Comparison of ENCODE assay signal across 15 cellular contexts in genomic region chr16:270381-271255, GRCh38. TPM values are rescaled to one million over a fixed set of nuclear protein-coding genes. Genes with fewer than 3 reads are reported as not detected.
DNase-seq lines count a peak whose midpoint lies in the region; ATAC-seq and TF ChIP-seq lines count a peak whose summit lies in the region.
"Had no signal": no experiment of that assay in that cellular context is flagged by ENCODE, and none has a peak within 500 bp of the region (broad histone marks: within the 10 kb centered on the region; RNA-seq: fewer than 3 reads in every experiment).

No MANE protein-coding gene starts in this region.

- H3K4me1 ChIP-seq in osteoblast (ENCODE audit: insufficient read depth, low read length) = no peaks in the 10 kb centered on the region
- H3K4me1 ChIP-seq: Caco-2 had no signal

- no peak overlapping the region for H2AFZ ChIP-seq in osteoblast (ENCODE audit: low read length)

- TF ChIP-seq CTCF in chondrocyte (IDR thresholded peaks at IDR 0.05) = no peak
- no peak for TF ChIP-seq CTCF in osteoblast (IDR thresholded peaks at IDR 0.05; ENCODE audit: extremely low read depth, low read depth, low read length)

- H3K27me3 Mint-ChIP-seq in activated CD8-positive, alpha-beta memory T cell treated with anti-CD3 and anti-CD28 coated beads, Interleukin-2, amount 10 ng/mL, durations not matched to agents 7 days and 5 days = peaks cover 6% of the 10 kb centered on the region
- H3K27me3 Mint-ChIP-seq in chondrocyte (ENCODE audit: low read depth) = no peaks in the 10 kb centered on the region
- no peaks in the 10 kb centered on the region for H3K27me3 Mint-ChIP-seq in T-helper 17 cell

- no peak overlapping the region for H3K4me3 ChIP-seq in osteoblast (ENCODE audit: insufficient read depth, low read length)
- H3K4me3 ChIP-seq: A549 had no signal

- peaks cover 11% of the 10 kb centered on the region for H3K27me3 ChIP-seq in osteoblast (ENCODE audit: insufficient read depth, low read length)

- H3K9me3 Mint-ChIP-seq in activated CD8-positive, alpha-beta memory T cell treated with anti-CD3 and anti-CD28 coated beads, Interleukin-2, amount 10 ng/mL, durations not matched to agents 7 days and 5 days (ENCODE audit: low read depth) = peaks cover 2% of the 10 kb centered on the region
- no peaks in the 10 kb centered on the region for H3K9me3 Mint-ChIP-seq in chondrocyte (ENCODE audit: low read depth)
- H3K9me3 Mint-ChIP-seq: CD4-positive, alpha-beta T cell had no signal

- CTCF ChIA-PET in activated CD8-positive, alpha-beta memory T cell treated with anti-CD3 and anti-CD28 coated beads, Interleukin-2, amount 10 ng/mL, durations not matched to agents 7 days and 5 days (lab: Charles Lee) = no interaction called here

- no peak overlapping the region for H3K4me2 ChIP-seq in osteoblast (ENCODE audit: insufficient read depth, low read length)
- H3K4me2 ChIP-seq: A549 had no signal

- no peak overlapping the region for H3K27ac ChIP-seq in osteoblast (ENCODE audit: low read depth, low read length)
- H3K27ac ChIP-seq: 22Rv1, A549, C4-2B had no signal

- DNase-seq in activated CD8-positive, alpha-beta memory T cell treated with anti-CD3 and anti-CD28 coated beads, Interleukin-2, amount 10 ng/mL, durations not matched to agents 7 days and 5 days = peak; percentile 38
- no peak for DNase-seq in activated CD8-positive, alpha-beta memory T cell treated with anti-CD3 and anti-CD28 coated beads, Interleukin-2, amount 50 U/mL, for 48 hours
- DNase-seq in chondrocyte (ENCODE audit: low spot score) (peak; percentile 87), osteoblast (ENCODE audit: insufficient read length, low spot score, missing footprints) (peak; percentile 73), GDM1 (lab: John Stamatoyannopoulos, UW) (no peak), HuH-7.5 (ENCODE audit: low spot score) (no peak), T-helper 17 cell (no peak)
- DNase-seq: AML-193; CD4-positive, alpha-beta T cell; GOT3; H7 had no signal

- H3K79me2 ChIP-seq in osteoblast (ENCODE audit: insufficient read depth, low read length) = no peaks in the 10 kb centered on the region

- H3K36me3 Mint-ChIP-seq in activated CD8-positive, alpha-beta memory T cell treated with anti-CD3 and anti-CD28 coated beads, Interleukin-2, amount 10 ng/mL, durations not matched to agents 7 days and 5 days = no peaks in the 10 kb centered on the region
- H3K36me3 Mint-ChIP-seq in chondrocyte (ENCODE audit: low read depth) (no peaks in the 10 kb centered on the region), T-helper 17 cell (ENCODE audit: low read depth) (no peaks in the 10 kb centered on the region)

- ATAC-seq in activated CD8-positive, alpha-beta memory T cell treated with anti-CD3 and anti-CD28 coated beads, Interleukin-2, amount 10 ng/mL, durations not matched to agents 7 days and 5 days = no peak
- no peak for ATAC-seq in T-helper 17 cell
- ATAC-seq: A549 had no signal

- H4K20me1 ChIP-seq in osteoblast (ENCODE audit: insufficient read depth, low read length) = peaks cover 4% of the 10 kb centered on the region

- no peak overlapping the region for H3K27ac Mint-ChIP-seq in activated CD8-positive, alpha-beta memory T cell treated with anti-CD3 and anti-CD28 coated beads, Interleukin-2, amount 10 ng/mL, durations not matched to agents 7 days and 5 days
- no peak overlapping the region for H3K27ac Mint-ChIP-seq in chondrocyte (ENCODE audit: unreplicated experiment)
- H3K27ac Mint-ChIP-seq in T-helper 17 cell = no peak overlapping the region
- H3K27ac Mint-ChIP-seq: CD4-positive, alpha-beta T cell had no signal

- no peak overlapping the region for H3K4me3 Mint-ChIP-seq in activated CD8-positive, alpha-beta memory T cell treated with anti-CD3 and anti-CD28 coated beads, Interleukin-2, amount 10 ng/mL, durations not matched to agents 7 days and 5 days
- no peak overlapping the region for H3K4me3 Mint-ChIP-seq in chondrocyte (ENCODE audit: unreplicated experiment)
- no peak overlapping the region for H3K4me3 Mint-ChIP-seq in T-helper 17 cell
- H3K4me3 Mint-ChIP-seq: CD4-positive, alpha-beta T cell had no signal

- no peaks in the 10 kb centered on the region for H3K4me1 Mint-ChIP-seq in activated CD8-positive, alpha-beta memory T cell treated with anti-CD3 and anti-CD28 coated beads, Interleukin-2, amount 10 ng/mL, durations not matched to agents 7 days and 5 days
- H3K4me1 Mint-ChIP-seq in chondrocyte (ENCODE audit: low read depth) (peaks cover 7% of the 10 kb centered on the region), T-helper 17 cell (peaks cover 2% of the 10 kb centered on the region)

- H3K36me3 ChIP-seq in osteoblast (ENCODE audit: insufficient read depth, low read length) = no peaks in the 10 kb centered on the region

- H3K9me3 ChIP-seq in osteoblast (ENCODE audit: low read depth, low read length) (no peaks in the 10 kb centered on the region), T-helper 17 cell (ENCODE audit: control insufficient read depth, low read length, poor library complexity, severe bottlenecking) (no peaks in the 10 kb centered on the region)
- H3K9me3 ChIP-seq: A549, Caco-2 had no signal

RNA-seq across cellular contexts. Expression of gene RGS11, which starts 5.1 kb away (rescaled TPM):
- total RNA-seq in activated CD8-positive, alpha-beta memory T cell treated with anti-CD3 and anti-CD28 coated beads, Interleukin-2, amount 10 ng/mL, durations not matched to agents 7 days and 5 days = not detected
- total RNA-seq in chondrocyte = 20.3 to 23.2 TPM (median 21.0 TPM) in 3 replicates
- total RNA-seq in osteoblast = 0.36 and 0.59 TPM in 2 replicates
- total RNA-seq in T-helper 17 cell = not detected
- total RNA-seq: CD4-positive, alpha-beta T cell had no signal

RNA-seq across cellular contexts. Expression of gene ARHGDIG, which starts 9.8 kb away (rescaled TPM):
- not detected for total RNA-seq in activated CD8-positive, alpha-beta memory T cell treated with anti-CD3 and anti-CD28 coated beads, Interleukin-2, amount 10 ng/mL, durations not matched to agents 7 days and 5 days
- total RNA-seq in chondrocyte (0.82 to 4.0 TPM (median 3.7 TPM) in 3 replicates), osteoblast (not detected in 2 replicates), T-helper 17 cell (not detected)

RNA-seq across cellular contexts. Expression of gene PDIA2, which starts 12.3 kb away (rescaled TPM):
- not detected for total RNA-seq in activated CD8-positive, alpha-beta memory T cell treated with anti-CD3 and anti-CD28 coated beads, Interleukin-2, amount 10 ng/mL, durations not matched to agents 7 days and 5 days
- 0.89 to 1.6 TPM (median 1.5 TPM) in 3 replicates for total RNA-seq in chondrocyte
- total RNA-seq in osteoblast = not detected in 2 replicates
- total RNA-seq in T-helper 17 cell = under 1 TPM in 1 of 2 donors, not detected in 1; 0.99 TPM
- total RNA-seq: CD4-positive, alpha-beta T cell had no signal

RNA-seq across cellular contexts. Expression of gene FAM234A, which starts 36.0 kb away (rescaled TPM):
- total RNA-seq in activated CD8-positive, alpha-beta memory T cell treated with anti-CD3 and anti-CD28 coated beads, Interleukin-2, amount 10 ng/mL, durations not matched to agents 7 days and 5 days = 10 to 100 TPM in 1 of 2 experiments, 1 to 10 TPM in 1; 9.1 to 10.1 TPM
- total RNA-seq in chondrocyte (122 to 146 TPM (median 125 TPM) in 3 replicates), osteoblast (86.0 and 113 TPM in 2 replicates), T-helper 17 cell (10 to 100 TPM; 20.8 to 21.2 TPM)

RNA-seq across cellular contexts. Expression of gene LUC7L, which starts 41.4 kb away (rescaled TPM):
- total RNA-seq in activated CD8-positive, alpha-beta memory T cell treated with anti-CD3 and anti-CD28 coated beads, Interleukin-2, amount 10 ng/mL, durations not matched to agents 7 days and 5 days = 10 to 100 TPM; 60.0 to 65.3 TPM
- total RNA-seq in chondrocyte = 64.6 to 79.4 TPM (median 64.9 TPM) in 3 replicates
- total RNA-seq in osteoblast = 44.8 and 46.0 TPM in 2 replicates
- 100 to 1,000 TPM; 137 to 142 TPM for total RNA-seq in T-helper 17 cell

Comparison
In these comparisons a context has a peak if more than half of its experiments do, and no peak if none do; other contexts are left out.
1. DNase-seq: peak in activated CD8-positive, alpha-beta memory T cell treated with anti-CD3 and anti-CD28 coated beads, Interleukin-2, amount 10 ng/mL, durations not matched to agents 7 days and 5 days (single experiment), chondrocyte (single experiment) and osteoblast (single experiment); none in activated CD8-positive, alpha-beta memory T cell treated with anti-CD3 and anti-CD28 coated beads, Interleukin-2, amount 50 U/mL, for 48 hours (single experiment), GDM1 (single experiment), HuH-7.5 (single experiment) and T-helper 17 cell (0 of 3).
2. RNA of gene RGS11, which starts 5.1 kb away (total RNA-seq): 20.3 to 23.2 TPM in chondrocyte; 0.36 to 0.59 TPM in osteoblast, not detected in activated CD8-positive, alpha-beta memory T cell treated with anti-CD3 and anti-CD28 coated beads, Interleukin-2, amount 10 ng/mL, durations not matched to agents 7 days and 5 days and not detected in T-helper 17 cell; every median in the first group is over 10 times any median in the second.